In genomic region chr6:87972279-87972678, GRCh38 we compare ENCODE assay signal across 10 cellular contexts.
"Had no signal": no experiment of that assay in that cellular context is flagged by ENCODE, and none has a peak within 500 bp of the region (broad histone marks: within the 10 kb centered on the region; RNA-seq: fewer than 3 reads in every experiment).

No MANE protein-coding gene starts in this region.

- H3K36me3 ChIP-seq: HAP-1 had no signal

- H3K27ac Mint-ChIP-seq: H9, HFFc6 had no signal

- H3K4me3 Mint-ChIP-seq: H9, HFFc6 had no signal

- H3K27ac ChIP-seq: GM23248 had no signal

- H3K4me1 Mint-ChIP-seq: H9 had no signal

- ATAC-seq: HCT116 had no signal

- DNase-seq: GM23248, GOT3, H7, H9, HCEC 1CT, HFFc6 had no signal

- H2AFZ ChIP-seq: GM23248 had no signal

- H3K4me3 ChIP-seq: GM23248, HAP-1 had no signal

- H3K9me3 Mint-ChIP-seq: HFFc6 had no signal

- FAIRE-seq: H1, H54 had no signal
